Comparison of ENCODE assay signal across 10 cellular contexts in the genomic region with DNA sequence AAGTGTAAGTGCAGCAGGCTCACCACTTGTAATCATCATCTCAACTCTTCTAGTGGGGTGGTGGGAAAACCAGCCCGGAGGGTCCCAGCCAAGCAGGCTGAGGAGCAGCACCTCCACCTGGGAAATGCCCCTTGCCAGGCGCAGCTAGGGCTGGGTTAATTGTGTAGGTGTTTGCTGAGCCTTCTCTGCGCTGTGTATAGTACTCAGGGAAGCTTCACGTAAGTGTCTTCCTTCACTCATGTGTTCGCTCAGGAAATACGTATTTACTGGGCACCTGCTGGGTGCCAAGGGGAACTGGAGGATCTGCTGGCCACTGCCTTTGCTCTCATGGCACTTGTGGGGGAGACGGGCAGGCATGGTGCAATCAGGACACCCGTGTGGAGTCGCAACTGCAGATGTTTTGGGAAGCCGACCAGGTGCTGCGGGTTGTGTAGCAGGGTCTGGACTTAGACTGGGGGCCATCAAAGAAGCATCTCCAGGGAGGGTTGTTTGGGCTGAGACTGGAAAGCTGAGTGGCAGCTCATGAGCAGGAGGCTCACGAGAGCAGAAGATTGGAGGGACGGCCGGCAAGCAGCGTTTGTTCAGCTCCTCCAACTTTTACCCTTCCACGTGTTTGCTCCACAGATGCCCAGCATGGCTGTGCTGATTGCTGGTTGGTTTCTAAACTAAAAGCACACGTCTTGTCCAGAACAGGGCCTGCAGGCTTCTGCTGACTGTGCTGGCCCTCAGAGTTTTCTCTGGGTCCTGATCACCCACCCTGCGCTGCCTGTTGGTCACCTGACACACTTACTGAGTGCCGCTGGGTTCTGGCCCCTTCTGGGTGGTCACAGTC.
A peak's percentile ranks its signal among the peaks of the same experiment; 100 is the strongest.
DNase-seq lines count a peak whose midpoint lies in the region; ATAC-seq and TF ChIP-seq lines count a peak whose summit lies in the region.
"Had no signal": no experiment of that assay in that cellular context is flagged by ENCODE, and none has a peak within 500 bp of the region (broad histone marks: within the 10 kb centered on the region; RNA-seq: fewer than 3 reads in every experiment).

No MANE protein-coding gene starts in this region.

- peaks cover 0 to 6% (median 0%) of the 10 kb centered on the region in 9 donors for H3K36me3 ChIP-seq in heart left ventricle
- H3K36me3 ChIP-seq in naive thymus-derived CD4-positive, alpha-beta T cell (ENCODE audit: control insufficient read depth in 2 of 3, insufficient read depth in 3 of 3, low read length in 3 of 3) = peaks cover 0 to 8% (median 0%) of the 10 kb centered on the region in 3 experiments
- no peaks in the 10 kb centered on the region for H3K36me3 ChIP-seq in upper lobe of right lung
- no peaks in the 10 kb centered on the region for H3K36me3 ChIP-seq in PC-9 (ENCODE audit: low read depth)

- H3K27me3 Mint-ChIP-seq in chondrocyte (ENCODE audit: low read depth) = no peaks in the 10 kb centered on the region
- no peaks in the 10 kb centered on the region for H3K27me3 Mint-ChIP-seq in naive thymus-derived CD4-positive, alpha-beta T cell

- TF ChIP-seq CTCF in heart left ventricle (IDR thresholded peaks at IDR 0.05) (no peak), chondrocyte (IDR thresholded peaks at IDR 0.05) (no peak), upper lobe of right lung (IDR thresholded peaks at IDR 0.05) (no peak), PC-9 (conservative IDR thresholded peaks at IDR 0.05) (no peak)

- H4K20me1 ChIP-seq in PC-9 (ENCODE audit: insufficient read depth) = no peaks in the 10 kb centered on the region

- H3K4me3 ChIP-seq in heart left ventricle (peak overlapping the region in 6 of 12 donors; percentile 5 to 28 (median 16)), upper lobe of right lung (no peak overlapping the region), PC-9 (no peak overlapping the region)
- peak overlapping the region; percentile 57 for H3K4me3 ChIP-seq in naive thymus-derived CD4-positive, alpha-beta T cell (ENCODE audit: low read length)

- H3K4me3 Mint-ChIP-seq in chondrocyte (ENCODE audit: unreplicated experiment) = peak overlapping the region; percentile 25
- H3K4me3 Mint-ChIP-seq in naive thymus-derived CD4-positive, alpha-beta T cell = peak overlapping the region; percentile 83 to 94 (median 92)

- ATAC-seq in heart left ventricle (no peak), left ventricle myocardium superior (no peak), upper lobe of right lung (no peak), GM21447 (IDR thresholded peaks at IDR 0.05; ENCODE audit: unreplicated experiment) (no peak)
- peak; percentile 26 for ATAC-seq in naive thymus-derived CD4-positive, alpha-beta T cell

- POLR2A ChIA-PET in naive thymus-derived CD4-positive, alpha-beta T cell (lab: Charles Lee) = interaction anchor here (0.6 to 2.0 kb wide), 14 partner anchors 9 to 167 kb away, joined by 3 to 7 read pairs (median 4); a partner anchor contains a TSS
- POLR2A ChIA-PET in PC-9 (lab: Charles Lee; ENCODE audit: unreplicated experiment) = no interaction called here

- no peaks in the 10 kb centered on the region for H3K27me3 ChIP-seq in heart left ventricle
- H3K27me3 ChIP-seq in naive thymus-derived CD4-positive, alpha-beta T cell (ENCODE audit: control insufficient read depth in 2 of 2, insufficient read depth in 2 of 2, low read length in 2 of 2) = no peaks in the 10 kb centered on the region
- H3K27me3 ChIP-seq in upper lobe of right lung = no peaks in the 10 kb centered on the region
- peaks cover 74% of the 10 kb centered on the region for H3K27me3 ChIP-seq in PC-9 (ENCODE audit: insufficient read depth, low read depth)

- H3K4me1 ChIP-seq in heart left ventricle (peaks cover 0 to 73% (median 54%) of the 10 kb centered on the region in 12 donors), upper lobe of right lung (peaks cover 14% of the 10 kb centered on the region), PC-9 (replicated peaks; ENCODE audit: insufficient read depth) (no peaks in the 10 kb centered on the region)
- H3K4me1 ChIP-seq in naive thymus-derived CD4-positive, alpha-beta T cell (ENCODE audit: control insufficient read depth in 2 of 2, insufficient read depth in 2 of 2, low read length in 2 of 2) = peaks cover 14 to 41% of the 10 kb centered on the region in 2 donors

- H3K4me1 Mint-ChIP-seq in chondrocyte (ENCODE audit: low read depth) = peaks cover 75% of the 10 kb centered on the region
- peaks cover 32 to 72% (median 68%) of the 10 kb centered on the region in 7 donors for H3K4me1 Mint-ChIP-seq in naive thymus-derived CD4-positive, alpha-beta T cell

- no TSS peak for BruUV-seq in PC-9 (replicated peaks; lab: Mats Ljungman, UMichigan)

- H3K36me3 Mint-ChIP-seq in chondrocyte (ENCODE audit: low read depth) = peaks cover 3% of the 10 kb centered on the region
- peaks cover 3 to 6% (median 6%) of the 10 kb centered on the region in 5 donors for H3K36me3 Mint-ChIP-seq in naive thymus-derived CD4-positive, alpha-beta T cell

- H3K79me2 ChIP-seq in PC-9 (ENCODE audit: low read depth) = no peaks in the 10 kb centered on the region

- CTCF ChIA-PET in naive thymus-derived CD4-positive, alpha-beta T cell (lab: Charles Lee) = no interaction called here
- CTCF ChIA-PET in PC-9 (lab: Charles Lee) = no interaction called here

- no peak overlapping the region for H3K4me2 ChIP-seq in PC-9

- peak overlapping the region; percentile 93 for H3K27ac Mint-ChIP-seq in chondrocyte (ENCODE audit: unreplicated experiment)
- peak overlapping the region; percentile 97 to 100 (median 99) for H3K27ac Mint-ChIP-seq in naive thymus-derived CD4-positive, alpha-beta T cell

- H3K27ac ChIP-seq in heart left ventricle (peak overlapping the region; percentile 56 to 97 (median 80)), upper lobe of right lung (peak overlapping the region; percentile 92), PC-9 (no peak overlapping the region)
- peak overlapping the region; percentile 93 for H3K27ac ChIP-seq in naive thymus-derived CD4-positive, alpha-beta T cell (ENCODE audit: low read depth, low read length)
- H3K27ac ChIP-seq: epithelial cell of prostate had no signal

- WGBS in heart left ventricle, 4 donors = 87 to 91% (median 88%) methylated on average over 18 to 19 of the region's 19 CpGs

- H2AFZ ChIP-seq in PC-9 = no peak overlapping the region

- no peaks in the 10 kb centered on the region for H3F3A ChIP-seq in PC-9 (ENCODE audit: insufficient read depth, low read depth)

- intact Hi-C loops in heart left ventricle (cut with DNase I) = loop anchor here in 7 of 10 donors (2.0 to 10.0 kb wide), 9 partner anchors 34 to 166 kb away; a partner anchor contains a TSS
- intact Hi-C loops in left ventricle myocardium superior (cut with micrococcal nuclease) = no loop called here
- intact Hi-C loops in naive thymus-derived CD4-positive, alpha-beta T cell (cut with micrococcal nuclease) = loop anchor here (1.0 to 5.0 kb wide), 12 partner anchors 8 to 343 kb away; a partner anchor contains a TSS
- intact Hi-C loops in upper lobe of right lung (cut with DNase I) = no loop called here
- intact Hi-C loops in PC-9 (cut with micrococcal nuclease; ENCODE audit: unreplicated experiment) = no loop called here

- DNase-seq in heart left ventricle (no peak), left ventricle myocardium superior (no peak), chondrocyte (ENCODE audit: low spot score) (peak; percentile 81), upper lobe of right lung (no peak), PC-9 (no peak), HT-29 (ENCODE audit: low spot score) (no peak)
- peak in 3 of 9 donors; percentile 22 to 35 (median 30) for DNase-seq in naive thymus-derived CD4-positive, alpha-beta T cell
- DNase-seq: stimulated activated CD4-positive, alpha-beta T cell treated with anti-CD3 and anti-CD28 coated beads, Interleukin-2, amount 100 ng/mL, for 24 hours had no signal

- no peak for TF ChIP-seq POLR2A in heart left ventricle (IDR thresholded peaks at IDR 0.05)

- H3K9me3 Mint-ChIP-seq in chondrocyte (ENCODE audit: low read depth) = no peaks in the 10 kb centered on the region
- H3K9me3 Mint-ChIP-seq in naive thymus-derived CD4-positive, alpha-beta T cell = peaks cover 0 to 2% (median 0%) of the 10 kb centered on the region in 11 donors

- no peaks in the 10 kb centered on the region for H3K9me2 ChIP-seq in PC-9 (ENCODE audit: insufficient read depth)

- H3K9me3 ChIP-seq in heart left ventricle (no peaks in the 10 kb centered on the region), upper lobe of right lung (no peaks in the 10 kb centered on the region), PC-9 (ENCODE audit: insufficient read depth, low read depth) (no peaks in the 10 kb centered on the region)
- H3K9me3 ChIP-seq in naive thymus-derived CD4-positive, alpha-beta T cell (ENCODE audit: control insufficient read depth in 2 of 3, low read length in 3 of 3) = no peaks in the 10 kb centered on the region

Comparison
In these comparisons a context has a peak if more than half of its experiments do, and no peak if none do; other contexts are left out.
1. intact Hi-C loops: an anchor here in heart left ventricle (2.0 to 10.0 kb wide) and naive thymus-derived CD4-positive, alpha-beta T cell (1.0 to 5.0 kb wide); none called in left ventricle myocardium superior, upper lobe of right lung and PC-9.